Comparison of ENCODE assay signal across 30 cellular contexts in genomic region chr6:92827104-92827503, GRCh38.
"Had no signal": no experiment of that assay in that cellular context is flagged by ENCODE, and none has a peak within 500 bp of the region (broad histone marks: within the 10 kb centered on the region; RNA-seq: fewer than 3 reads in every experiment).

No MANE protein-coding gene starts in this region.

- H3K27me3 Mint-ChIP-seq: naive thymus-derived CD8-positive, alpha-beta T cell; stimulated activated naive B cell treated with anti-CD40 and anti-IgM and Interleukin-4, amounts not matched to agents 10 μg/mL and 1 μg/mL and 100 μg/mL, for 72 hours had no signal

- H3K9me3 ChIP-seq: pancreas, prostate gland, stomach, testis, thyroid gland, transverse colon, upper lobe of left lung, vagina had no signal

- ATAC-seq: left colon; left lung; lower lobe of right lung; naive thymus-derived CD8-positive, alpha-beta T cell; pancreas; right cardiac atrium; sciatic nerve; stimulated activated naive B cell treated with anti-CD40 and anti-IgM and Interleukin-4, amounts not matched to agents 10 μg/mL and 1 μg/mL and 100 μg/mL, for 72 hours; stimulated activated naive CD8-positive, alpha-beta T cell treated with anti-CD3 and anti-CD28 coated beads, Interleukin-15, Interleukin-2, amounts not matched to agents 100 U/mL and 50 U/mL, for 24 hours had no signal

- DNase-seq: immature natural killer cell; kidney; left colon; left lung; lower lobe of right lung; mammary epithelial cell; mesenchymal stem cell; naive thymus-derived CD8-positive, alpha-beta T cell; nucleus accumbens; pancreas; posterior cingulate gyrus; retina; right cardiac atrium; stimulated activated CD4-positive, alpha-beta T cell treated with anti-CD3 and anti-CD28 coated beads, Interleukin-12 subunit alpha, Interleukin-12 subunit beta, amount 100 ng/mL, for 4 hours; stimulated activated CD4-positive, alpha-beta T cell treated with anti-CD3 and anti-CD28 coated beads, Interleukin-15, amount 100 ng/mL, for 24 hours; stimulated activated CD4-positive, alpha-beta T cell treated with anti-CD3 and anti-CD28 coated beads, Interleukin-2, amount 100 ng/mL, for 24 hours; stimulated activated CD4-positive, alpha-beta T cell treated with anti-CD3 and anti-CD28 coated beads, Interleukin-4, amount 100 ng/mL, for 1 hour; stimulated activated naive B cell treated with anti-CD40 and anti-IgM and Interleukin-4, amounts not matched to agents 10 μg/mL and 1 μg/mL and 100 μg/mL, for 72 hours; stimulated activated naive CD8-positive, alpha-beta T cell treated with anti-CD3 and anti-CD28 coated beads, Interleukin-15, Interleukin-2, amounts not matched to agents 100 U/mL and 50 U/mL, for 24 hours; stomach; testis; thyroid gland; transverse colon; upper lobe of left lung had no signal

- H3K27ac Mint-ChIP-seq: immature natural killer cell; naive thymus-derived CD8-positive, alpha-beta T cell; nephron; stimulated activated naive B cell treated with anti-CD40 and anti-IgM and Interleukin-4, amounts not matched to agents 10 μg/mL and 1 μg/mL and 100 μg/mL, for 72 hours had no signal

- H3K4me1 Mint-ChIP-seq: immature natural killer cell; naive thymus-derived CD8-positive, alpha-beta T cell; nephron; stimulated activated naive B cell treated with anti-CD40 and anti-IgM and Interleukin-4, amounts not matched to agents 10 μg/mL and 1 μg/mL and 100 μg/mL, for 72 hours had no signal

- H3K36me3 Mint-ChIP-seq: immature natural killer cell; naive thymus-derived CD8-positive, alpha-beta T cell; stimulated activated naive B cell treated with anti-CD40 and anti-IgM and Interleukin-4, amounts not matched to agents 10 μg/mL and 1 μg/mL and 100 μg/mL, for 72 hours had no signal

- H3K4me3 Mint-ChIP-seq: immature natural killer cell; naive thymus-derived CD8-positive, alpha-beta T cell; nephron; neural crest cell; stimulated activated naive B cell treated with anti-CD40 and anti-IgM and Interleukin-4, amounts not matched to agents 10 μg/mL and 1 μg/mL and 100 μg/mL, for 72 hours had no signal

- FAIRE-seq: islet of Langerhans, kidney, pancreas had no signal
